ENCODE assay signal across 14 cellular contexts in the genomic region with DNA sequence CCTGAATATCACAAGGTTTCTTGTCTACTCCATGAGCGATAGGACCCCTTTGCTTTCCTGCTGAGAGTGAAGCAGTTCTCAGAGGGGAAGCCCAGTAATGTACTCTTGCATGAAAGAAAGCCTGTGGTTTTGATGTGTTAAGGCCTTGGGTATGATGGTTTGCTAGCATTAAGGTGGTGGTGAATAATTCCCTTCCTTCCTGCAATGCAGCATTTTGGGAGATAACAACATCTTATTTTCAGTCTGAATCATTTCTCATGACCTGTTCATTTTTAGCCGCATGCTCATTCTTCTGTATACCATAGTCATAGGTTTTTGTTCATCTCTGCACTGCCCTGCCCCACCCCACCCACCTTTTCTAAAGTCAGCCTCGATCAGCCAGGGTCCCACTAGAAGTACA.
DNase-seq lines count a peak whose midpoint lies in the region; ATAC-seq, FAIRE-seq and TF ChIP-seq lines count a peak whose summit lies in the region.
"Had no signal": no experiment of that assay in that cellular context is flagged by ENCODE, and none has a peak within 500 bp of the region (broad histone marks: within the 10 kb centered on the region; RNA-seq: fewer than 3 reads in every experiment).

No MANE protein-coding gene starts in this region.

- H3K27ac Mint-ChIP-seq in MCF 10A (ENCODE audit: low read depth, unreplicated experiment), result no peak overlapping the region
- H3K27ac Mint-ChIP-seq in stimulated activated naive B cell treated with anti-CD40 and anti-IgM and Interleukin-4, amounts not matched to agents 10 μg/mL and 1 μg/mL and 100 μg/mL, for 72 hours, result no peak overlapping the region
- H3K27ac Mint-ChIP-seq: naive thymus-derived CD8-positive, alpha-beta T cell had no signal

- H3K9me3 Mint-ChIP-seq in MCF 10A (ENCODE audit: unreplicated experiment), result no peaks in the 10 kb centered on the region
- no peaks in the 10 kb centered on the region for H3K9me3 Mint-ChIP-seq in stimulated activated naive B cell treated with anti-CD40 and anti-IgM and Interleukin-4, amounts not matched to agents 10 μg/mL and 1 μg/mL and 100 μg/mL, for 72 hours
- H3K9me3 Mint-ChIP-seq: naive thymus-derived CD8-positive, alpha-beta T cell had no signal

- H3K27me3 ChIP-seq in breast epithelium, result no peaks in the 10 kb centered on the region
- H3K27me3 ChIP-seq: gastrocnemius medialis had no signal

- POLR2A ChIA-PET in MCF 10A (lab: Yijun Ruan, JAX), result interaction anchor here (0.6 to 0.7 kb wide), 2 partner anchors 201 to 727 kb away, joined by 3 to 4 read pairs; no protein-coding TSS in a partner anchor

- H3K36me3 ChIP-seq in breast epithelium, result no peaks in the 10 kb centered on the region
- H3K36me3 ChIP-seq: gastrocnemius medialis had no signal

- no peak for FAIRE-seq in RCC 7860 (lab: Jason Lieb, UNC)
- FAIRE-seq: A204.1 had no signal

- H3K36me3 Mint-ChIP-seq in MCF 10A (ENCODE audit: insufficient read depth, unreplicated experiment), result no peaks in the 10 kb centered on the region
- no peaks in the 10 kb centered on the region for H3K36me3 Mint-ChIP-seq in stimulated activated naive B cell treated with anti-CD40 and anti-IgM and Interleukin-4, amounts not matched to agents 10 μg/mL and 1 μg/mL and 100 μg/mL, for 72 hours
- H3K36me3 Mint-ChIP-seq: naive thymus-derived CD8-positive, alpha-beta T cell had no signal

- CTCF ChIA-PET in MCF 10A (lab: Yijun Ruan, JAX), result interaction anchor here (0.6 kb wide), 1 partner anchor 343 kb away, joined by 3 read pairs; no protein-coding TSS in a partner anchor

- TF ChIP-seq CTCF in MCF 10A (IDR thresholded peaks at IDR 0.05; ENCODE audit: unreplicated experiment) (no peak), breast epithelium (IDR thresholded peaks at IDR 0.05) (no peak)

- H3K4me3 Mint-ChIP-seq in MCF 10A (ENCODE audit: unreplicated experiment), result no peak overlapping the region
- no peak overlapping the region for H3K4me3 Mint-ChIP-seq in stimulated activated naive B cell treated with anti-CD40 and anti-IgM and Interleukin-4, amounts not matched to agents 10 μg/mL and 1 μg/mL and 100 μg/mL, for 72 hours
- H3K4me3 Mint-ChIP-seq: naive thymus-derived CD8-positive, alpha-beta T cell had no signal

- H3K4me3 ChIP-seq in breast epithelium, result no peak overlapping the region
- H3K4me3 ChIP-seq: gastrocnemius medialis had no signal

- H3K4me1 Mint-ChIP-seq in MCF 10A (ENCODE audit: insufficient read depth, unreplicated experiment), result peaks cover 9% of the 10 kb centered on the region
- no peaks in the 10 kb centered on the region for H3K4me1 Mint-ChIP-seq in stimulated activated naive B cell treated with anti-CD40 and anti-IgM and Interleukin-4, amounts not matched to agents 10 μg/mL and 1 μg/mL and 100 μg/mL, for 72 hours
- H3K4me1 Mint-ChIP-seq: naive thymus-derived CD8-positive, alpha-beta T cell had no signal

- intact Hi-C loops in MCF 10A (cut with micrococcal nuclease) (no loop called here), breast epithelium (cut with DNase I; ENCODE audit: low total_unique reads) (no loop called here)

- TF ChIP-seq POLR2A in breast epithelium (IDR thresholded peaks at IDR 0.05), result no peak

- no peaks in the 10 kb centered on the region for H3K27me3 Mint-ChIP-seq in MCF 10A (ENCODE audit: insufficient read depth, unreplicated experiment)
- H3K27me3 Mint-ChIP-seq in stimulated activated naive B cell treated with anti-CD40 and anti-IgM and Interleukin-4, amounts not matched to agents 10 μg/mL and 1 μg/mL and 100 μg/mL, for 72 hours, result no peaks in the 10 kb centered on the region

- peak; percentile 83 for ATAC-seq in HG02870 (IDR thresholded peaks at IDR 0.05; ENCODE audit: unreplicated experiment)
- ATAC-seq in stimulated activated naive B cell treated with anti-CD40 and anti-IgM and Interleukin-4, amounts not matched to agents 10 μg/mL and 1 μg/mL and 100 μg/mL, for 72 hours (replicated peaks), result peak; percentile 25 to 54
- ATAC-seq: gastrocnemius medialis; naive thymus-derived CD8-positive, alpha-beta T cell had no signal

- BruUV-seq in MCF 10A (replicated peaks; lab: Mats Ljungman, UMichigan), result no TSS peak

- no peaks in the 10 kb centered on the region for H3K9me3 ChIP-seq in breast epithelium
- H3K9me3 ChIP-seq: gastrocnemius medialis had no signal

- peak; percentile 2 for DNase-seq in MCF 10A (ENCODE audit: unreplicated experiment)
- DNase-seq in breast epithelium (ENCODE audit: low spot score in 2 of 2), result no peak
- peak; percentile 53 for DNase-seq in RCC 7860 (ENCODE audit: low spot score)
- DNase-seq in stimulated activated naive B cell treated with anti-CD40 and anti-IgM and Interleukin-4, amounts not matched to agents 10 μg/mL and 1 μg/mL and 100 μg/mL, for 72 hours, result no peak
- DNase-seq in KG1 (lab: John Stamatoyannopoulos, UW), result no peak
- no peak for DNase-seq in activated CD4-positive, CD25-positive, alpha-beta regulatory T cell (lab: John Stamatoyannopoulos, UW)
- DNase-seq in iPS-NIHi11 (ENCODE audit: low spot score), result no peak
- DNase-seq: activated CD4-positive, CD25-positive, alpha-beta regulatory T cell treated with anti-CD3 and anti-CD28 coated beads, Interleukin-2, amount 50 U/mL, for 72 hours; amniotic stem cell; gastrocnemius medialis; naive thymus-derived CD8-positive, alpha-beta T cell had no signal

- H3K4me1 ChIP-seq in breast epithelium, result no peaks in the 10 kb centered on the region
- H3K4me1 ChIP-seq: gastrocnemius medialis had no signal

- no peak overlapping the region for H3K27ac ChIP-seq in breast epithelium
- H3K27ac ChIP-seq: gastrocnemius medialis, KMS-11 had no signal

Comparison
In these comparisons a context has a peak if more than half of its experiments do, and no peak if none do; other contexts are left out.
1. DNase-seq: peak in MCF 10A (single experiment) and RCC 7860 (single experiment); none in breast epithelium (0 of 2), stimulated activated naive B cell treated with anti-CD40 and anti-IgM and Interleukin-4, amounts not matched to agents 10 μg/mL and 1 μg/mL and 100 μg/mL, for 72 hours (single experiment), KG1 (single experiment), activated CD4-positive, CD25-positive, alpha-beta regulatory T cell (0 of 4) and iPS-NIHi11 (single experiment).